Comparison of ENCODE assay signal across 1 cellular context in genomic region chr1:228076796-228077430, GRCh38.
TF ChIP-seq lines count a peak whose summit lies in the region.

No MANE protein-coding gene starts in this region.

TF ChIP-seq in HCT116, 20 proteins besides CTCF, POLR2A, EP300 and RAD21:
- TF ChIP-seq POLR2AphosphoS5 (IDR thresholded peaks at IDR 0.05; ENCODE audit: low read depth, low read length) (peak; percentile 40), ATF3 (IDR thresholded peaks at IDR 0.05) (no peak), REST (IDR thresholded peaks at IDR 0.05; ENCODE audit: low read depth) (no peak)
